In genomic region chr11:77636738-77637344, GRCh38 we compare ENCODE assay signal across 8 cellular contexts. TPM values are rescaled to one million over a fixed set of nuclear protein-coding genes. Genes with fewer than 3 reads are reported as not detected.
A peak's percentile ranks its signal among the peaks of the same experiment; 100 is the strongest.
DNase-seq lines count a peak whose midpoint lies in the region; ATAC-seq and TF ChIP-seq lines count a peak whose summit lies in the region.

No MANE protein-coding gene starts in this region.

- DNase-seq in GM03348 (ENCODE audit: low spot score): peak; percentile 10
- peak; percentile 40 to 79 for DNase-seq in NOMO-1 (lab: John Stamatoyannopoulos, UW; ENCODE audit: unreplicated experiment in 2 of 2)
- DNase-seq in choroid plexus epithelial cell (ENCODE audit: low read depth): peak; percentile 15
- no peak for DNase-seq in naive thymus-derived CD4-positive, alpha-beta T cell
- DNase-seq in GM20000 (ENCODE audit: low spot score): no peak
- DNase-seq in activated gamma-delta T cell treated with Interleukin-2 at 50 U/mL for 16 hours: no peak
- no peak for DNase-seq in activated CD4-positive, alpha-beta T cell treated with anti-CD3 and anti-CD28 coated beads for 4 hours
- DNase-seq in ecto neural progenitor cell (ENCODE audit: low spot score): no peak

- CTCF ChIA-PET in naive thymus-derived CD4-positive, alpha-beta T cell (lab: Charles Lee): no interaction called here

- peaks cover 4 to 21% (median 9%) of the 10 kb centered on the region in 5 donors for H3K36me3 Mint-ChIP-seq in naive thymus-derived CD4-positive, alpha-beta T cell

- H3K4me3 Mint-ChIP-seq in naive thymus-derived CD4-positive, alpha-beta T cell: peak overlapping the region; percentile 91 to 97 (median 96)

- intact Hi-C loops in naive thymus-derived CD4-positive, alpha-beta T cell (cut with micrococcal nuclease): loop anchor here (1.0 to 5.0 kb wide), 9 partner anchors 14 to 1820 kb away; partner anchors contain the start of genes INTS4 (in 2 of the 2), RSF1 (in 2 of the 2), ALG8 (in 1 of the 2) and KCTD21 (in 1 of the 2)

- peaks cover 0 to 11% (median 3%) of the 10 kb centered on the region in 11 donors for H3K9me3 Mint-ChIP-seq in naive thymus-derived CD4-positive, alpha-beta T cell

- H3K27ac ChIP-seq in naive thymus-derived CD4-positive, alpha-beta T cell (ENCODE audit: low read depth, low read length): peak overlapping the region; percentile 87

- no peak for ATAC-seq in naive thymus-derived CD4-positive, alpha-beta T cell

- H3K27me3 ChIP-seq in naive thymus-derived CD4-positive, alpha-beta T cell (ENCODE audit: control insufficient read depth in 2 of 2, insufficient read depth in 2 of 2, low read length in 2 of 2): no peaks in the 10 kb centered on the region

- no peaks in the 10 kb centered on the region for H3K27me3 Mint-ChIP-seq in naive thymus-derived CD4-positive, alpha-beta T cell

- peak overlapping the region; percentile 93 for H3K4me3 ChIP-seq in choroid plexus epithelial cell (ENCODE audit: low read depth, low read length)
- H3K4me3 ChIP-seq in naive thymus-derived CD4-positive, alpha-beta T cell (ENCODE audit: low read length): peak overlapping the region; percentile 77

- H3K4me1 ChIP-seq in naive thymus-derived CD4-positive, alpha-beta T cell (ENCODE audit: control insufficient read depth in 2 of 2, insufficient read depth in 2 of 2, low read length in 2 of 2): peaks cover 7 to 19% of the 10 kb centered on the region in 2 donors

- H3K27ac Mint-ChIP-seq in naive thymus-derived CD4-positive, alpha-beta T cell: peak overlapping the region; percentile 63 to 96 (median 85)

- TF ChIP-seq CTCF in choroid plexus epithelial cell (conservative IDR thresholded peaks at IDR 0.05; ENCODE audit: low read depth, low read length) (no peak), GM20000 (IDR thresholded peaks at IDR 0.05; ENCODE audit: extremely low read depth, missing control alignments) (no peak)

- H3K4me1 Mint-ChIP-seq in naive thymus-derived CD4-positive, alpha-beta T cell: peaks cover 34 to 54% (median 47%) of the 10 kb centered on the region in 7 donors

- H3K36me3 ChIP-seq in naive thymus-derived CD4-positive, alpha-beta T cell (ENCODE audit: control insufficient read depth in 2 of 3, insufficient read depth in 3 of 3, low read length in 3 of 3): peaks cover 0 to 8% (median 3%) of the 10 kb centered on the region in 3 experiments

- POLR2A ChIA-PET in naive thymus-derived CD4-positive, alpha-beta T cell (lab: Charles Lee): interaction anchor here (0.7 to 1.6 kb wide), 2 partner anchors 13 to 765 kb away, joined by 3 read pairs; no protein-coding TSS in a partner anchor

- no peaks in the 10 kb centered on the region for H3K9me3 ChIP-seq in naive thymus-derived CD4-positive, alpha-beta T cell (ENCODE audit: control insufficient read depth in 2 of 3, low read length in 3 of 3)

RNA-seq across cellular contexts. Expression of gene CLNS1A, which starts 0.8 kb away (rescaled TPM):
- total RNA-seq in naive thymus-derived CD4-positive, alpha-beta T cell: 100 to 1,000 TPM in 4 of 5 experiments, 10 to 100 TPM in 1; 82.2 to 149 (median 113) TPM
- polyA plus RNA-seq in naive thymus-derived CD4-positive, alpha-beta T cell: 100 to 1,000 TPM; 139 to 145 TPM

RNA-seq across cellular contexts. Expression of gene AQP11, which starts 47.1 kb away (rescaled TPM):
- 1 to 10 TPM in 1 of 5 experiments, under 1 TPM in 3, not detected in 1; 0.27 to 1.1 (median 0.58) TPM for total RNA-seq in naive thymus-derived CD4-positive, alpha-beta T cell
- polyA plus RNA-seq in naive thymus-derived CD4-positive, alpha-beta T cell: under 1 TPM; 0.84 TPM

Comparison
In these comparisons a context has a peak if more than half of its experiments do, and no peak if none do; other contexts are left out.
1. DNase-seq: peak in GM03348 (single experiment), NOMO-1 (2 of 2) and choroid plexus epithelial cell (single experiment); none in naive thymus-derived CD4-positive, alpha-beta T cell (0 of 9), GM20000 (single experiment), activated gamma-delta T cell treated with Interleukin-2 at 50 U/mL for 16 hours (single experiment), activated CD4-positive, alpha-beta T cell treated with anti-CD3 and anti-CD28 coated beads for 4 hours (0 of 2) and ecto neural progenitor cell (single experiment).